In the genomic region with DNA sequence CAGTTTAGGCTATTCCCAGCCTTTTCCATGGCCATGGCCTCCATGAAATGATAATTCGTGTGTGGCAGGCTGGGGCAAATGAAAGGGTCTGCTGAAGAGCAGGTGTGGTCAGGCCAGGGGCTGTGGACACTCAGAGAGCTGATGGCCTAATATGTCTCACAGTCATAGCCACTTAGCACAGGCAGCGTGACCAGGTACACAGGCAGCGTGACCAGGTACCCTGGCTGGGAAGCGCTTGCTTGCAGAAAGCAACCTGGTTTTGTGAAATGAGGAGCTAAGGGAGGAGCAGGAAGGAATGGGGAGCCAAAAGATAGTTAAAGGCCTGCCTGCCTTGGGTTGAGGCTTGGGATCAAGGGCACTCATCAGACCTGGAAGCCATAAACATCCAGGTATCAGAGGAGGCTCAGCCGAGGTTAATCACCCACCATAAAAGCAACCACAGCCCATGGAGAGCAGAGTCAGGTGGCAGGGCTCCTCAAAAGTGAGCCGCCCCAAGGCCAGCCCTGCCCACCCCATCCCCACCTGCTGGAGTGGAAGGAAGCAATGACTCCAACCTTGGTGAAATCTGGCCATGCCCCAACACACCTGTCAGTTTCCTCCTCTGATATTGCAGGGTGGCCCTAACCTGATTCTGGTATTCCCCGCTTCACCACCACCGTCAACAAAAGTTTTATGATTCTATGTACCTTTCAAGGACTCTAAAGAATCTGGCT, we compare ENCODE assay signal across 23 cellular contexts. TPM values are rescaled to one million over a fixed set of nuclear protein-coding genes. Genes with fewer than 3 reads are reported as not detected.
DNase-seq lines count a peak whose midpoint lies in the region; ATAC-seq and TF ChIP-seq lines count a peak whose summit lies in the region.
"Had no signal": no experiment of that assay in that cellular context is flagged by ENCODE, and none has a peak within 500 bp of the region (broad histone marks: within the 10 kb centered on the region; RNA-seq: fewer than 3 reads in every experiment).

No MANE protein-coding gene starts in this region.

- DNase-seq in NCI-H748 (lab: John Stamatoyannopoulos, UW; ENCODE audit: unreplicated experiment) = peak; percentile 73
- no peak for DNase-seq in NCI-H748 treated with DMSO at 0.1 percent for 48 hours (lab: John Stamatoyannopoulos, UW)
- DNase-seq in NCI-H345 treated with DMSO at 0.1 percent for 48 hours (lab: John Stamatoyannopoulos, UW; ENCODE audit: unreplicated experiment) = peak; percentile 81
- DNase-seq in endodermal cell = peak; percentile 44
- peak; percentile 50 for DNase-seq in ureter (ENCODE audit: low spot score)
- DNase-seq in NAMALWA (ENCODE audit: low spot score) = no peak
- DNase-seq in KBM-7 = no peak
- DNase-seq: activated CD4-positive, CD25-positive, alpha-beta regulatory T cell treated with anti-CD3 and anti-CD28 coated beads, Interleukin-2, amount 50 U/mL, for 72 hours; activated CD8-positive, alpha-beta T cell treated with anti-CD3 and anti-CD28 coated beads, Interleukin-2, amount 10 ng/mL, durations not matched to agents 7 days and 5 days; activated T-cell treated with anti-CD3 and anti-CD28 coated beads, Interleukin-2, amount 50 U/mL, for 1 hour; amniotic stem cell; dermis blood vessel endothelial cell; foreskin fibroblast; GF-D8; KG1; lower lobe of right lung; NCI-H446; retina; stimulated activated CD4-positive, alpha-beta T cell treated with anti-CD3 and anti-CD28 coated beads, Interleukin-12 subunit alpha, Interleukin-12 subunit beta, amount 100 ng/mL, for 4 hours had no signal

- H3K4me1 ChIP-seq in endodermal cell (ENCODE audit: control insufficient read depth, insufficient read depth, low read length) = peaks cover 4% of the 10 kb centered on the region

- no peak overlapping the region for H3K27ac Mint-ChIP-seq in endodermal cell
- H3K27ac Mint-ChIP-seq: activated CD8-positive, alpha-beta T cell treated with anti-CD3 and anti-CD28 coated beads, Interleukin-2, amount 10 ng/mL, durations not matched to agents 7 days and 5 days had no signal

- TF ChIP-seq CTCF in endodermal cell (conservative IDR thresholded peaks at IDR 0.05) = no peak

- no peak overlapping the region for H3K27ac ChIP-seq in endodermal cell (ENCODE audit: low read depth, low read length)
- H3K27ac ChIP-seq: C4-2B, epithelial cell of prostate, lower lobe of right lung, vagina had no signal

- H3K9me3 Mint-ChIP-seq in endodermal cell = no peaks in the 10 kb centered on the region

- H3K9ac ChIP-seq in endodermal cell (ENCODE audit: extremely low read depth, low read length, poor library complexity, severe bottlenecking) = no peak overlapping the region

- WGBS in endodermal cell (ENCODE audit: insufficient coverage in 1 of 2, insufficient read length in 1 of 2), 2 experiments = 92 to 95% methylated on average over 5 to 8 of the region's 8 CpGs

- no peaks in the 10 kb centered on the region for H3K27me3 ChIP-seq in endodermal cell (ENCODE audit: control insufficient read depth, insufficient read depth, low read length, poor library complexity, severe bottlenecking)
- H3K27me3 ChIP-seq: vagina had no signal

- no peak for ATAC-seq in GM19023 (IDR thresholded peaks at IDR 0.05; ENCODE audit: unreplicated experiment)
- ATAC-seq: activated CD8-positive, alpha-beta T cell treated with anti-CD3 and anti-CD28 coated beads, Interleukin-2, amount 10 ng/mL, durations not matched to agents 7 days and 5 days; lower lobe of right lung had no signal

- H3K4me3 ChIP-seq in endodermal cell (ENCODE audit: low read length) = no peak overlapping the region
- H3K4me3 ChIP-seq: lower lobe of right lung, vagina had no signal

- no peaks in the 10 kb centered on the region for H3K36me3 Mint-ChIP-seq in endodermal cell (ENCODE audit: low read depth)

- H3K4me1 Mint-ChIP-seq in endodermal cell = peaks cover 39% of the 10 kb centered on the region

- no peaks in the 10 kb centered on the region for H3K9me3 ChIP-seq in endodermal cell (ENCODE audit: control insufficient read depth, low read length)
- H3K9me3 ChIP-seq: lower lobe of right lung, vagina had no signal

- in situ Hi-C loops in KBM-7 (cut with MboI; ENCODE audit: low pct_unique_long_range_greater_than_20kb, low sequenced_read_pairs) = no loop called here

- no peaks in the 10 kb centered on the region for H3K36me3 ChIP-seq in endodermal cell (ENCODE audit: control insufficient read depth, insufficient read depth, low read length)
- H3K36me3 ChIP-seq: lower lobe of right lung, vagina had no signal

- no peak overlapping the region for H3K4me3 Mint-ChIP-seq in endodermal cell
- H3K4me3 Mint-ChIP-seq: activated CD8-positive, alpha-beta T cell treated with anti-CD3 and anti-CD28 coated beads, Interleukin-2, amount 10 ng/mL, durations not matched to agents 7 days and 5 days had no signal

- H3K27me3 Mint-ChIP-seq in endodermal cell (ENCODE audit: insufficient read depth) = peaks cover 2% of the 10 kb centered on the region

RNA-seq across cellular contexts. Expression of a gene that starts 8.0 kb away (rescaled TPM):
- 1,000 to 10,000 TPM; 1,663 to 1,920 TPM for total RNA-seq in endodermal cell
- 445 TPM for polyA plus RNA-seq in endodermal cell (2013, experiment 1 of 2)
- polyA plus RNA-seq in endodermal cell (2013, experiment 2 of 2) = 561 TPM
- 815 TPM for total RNA-seq in ureter
- total RNA-seq: activated CD8-positive, alpha-beta T cell treated with anti-CD3 and anti-CD28 coated beads, Interleukin-2, amount 10 ng/mL, durations not matched to agents 7 days and 5 days had no signal

RNA-seq across cellular contexts. Expression of a gene that starts 36.1 kb away (rescaled TPM):
- total RNA-seq in endodermal cell = 1,000 to 10,000 TPM in 1 of 2 donors, 100 to 1,000 TPM in 1; 858 to 1,019 TPM
- polyA plus RNA-seq in endodermal cell (2013, experiment 1 of 2) = 283 TPM
- polyA plus RNA-seq in endodermal cell (2013, experiment 2 of 2) = 352 TPM
- total RNA-seq in ureter = 607 TPM

Comparison
In these comparisons a context has a peak if more than half of its experiments do, and no peak if none do; other contexts are left out.
1. DNase-seq: peak in NCI-H748 (single experiment), NCI-H345 treated with DMSO at 0.1 percent for 48 hours (single experiment), endodermal cell (single experiment) and ureter (single experiment); none in NCI-H748 treated with DMSO at 0.1 percent for 48 hours (single experiment), NAMALWA (single experiment) and KBM-7 (single experiment).